22 cellular contexts compared by ENCODE assay signal in the genomic region with DNA sequence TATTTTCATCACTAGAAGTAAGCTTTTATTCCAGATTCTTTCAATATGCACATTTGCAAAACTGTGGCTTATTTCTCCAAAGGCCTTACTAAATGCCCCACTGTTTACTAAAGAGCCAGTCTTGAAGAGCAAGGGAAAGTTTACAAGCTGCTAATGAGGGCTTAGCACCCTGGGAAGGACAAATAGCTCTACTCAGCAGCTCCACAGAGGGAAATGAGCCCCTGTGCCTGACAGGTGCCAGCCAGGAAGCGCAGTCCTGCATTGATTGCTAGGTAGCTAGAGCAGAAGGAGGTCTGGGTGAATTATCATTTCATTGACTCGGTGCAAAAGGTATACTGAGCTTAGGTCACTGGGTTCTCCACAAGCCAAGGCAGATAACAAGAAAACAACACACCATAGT.
"Had no signal": no experiment of that assay in that cellular context is flagged by ENCODE, and none has a peak within 500 bp of the region (broad histone marks: within the 10 kb centered on the region; RNA-seq: fewer than 3 reads in every experiment).

No MANE protein-coding gene starts in this region.

- H3K4me3 Mint-ChIP-seq: activated CD8-positive, alpha-beta T cell treated with anti-CD3 and anti-CD28 coated beads, Interleukin-2, amount 10 ng/mL, durations not matched to agents 7 days and 5 days; T-helper 1 cell treated with Interleukin-12 subunit alpha and Interleukin-12 subunit beta and Interleukin-4 antibody, amounts not matched to agents 30 μg/mL and 1 μg/mL, for 36 hours had no signal

- H3K4me3 ChIP-seq: ascending aorta, body of pancreas, PC-9 had no signal

- H3K4me1 ChIP-seq: ascending aorta, body of pancreas had no signal

- H3K9ac ChIP-seq: KMS-11 had no signal

- H3K27me3 ChIP-seq: ascending aorta, body of pancreas had no signal

- H3K27ac Mint-ChIP-seq: activated CD8-positive, alpha-beta T cell treated with anti-CD3 and anti-CD28 coated beads, Interleukin-2, amount 10 ng/mL, durations not matched to agents 7 days and 5 days; T-helper 1 cell treated with Interleukin-12 subunit alpha and Interleukin-12 subunit beta and Interleukin-4 antibody, amounts not matched to agents 30 μg/mL and 1 μg/mL, for 36 hours had no signal

- DNase-seq: activated CD4-positive, alpha-beta T cell treated with anti-CD3 and anti-CD28 coated beads for 48 hours; activated CD4-positive, alpha-beta T cell treated with anti-CD3 and anti-CD28 coated beads, Interleukin-2, amount 50 U/mL, for 4 hours; activated CD4-positive, CD25-positive, alpha-beta regulatory T cell treated with anti-CD3 and anti-CD28 coated beads, Interleukin-2, amount 50 U/mL, for 72 hours; activated CD8-positive, alpha-beta memory T cell treated with anti-CD3 and anti-CD28 coated beads, Interleukin-2, amount 50 U/mL, for 48 hours; activated CD8-positive, alpha-beta T cell treated with anti-CD3 and anti-CD28 coated beads, Interleukin-2, amount 10 ng/mL, durations not matched to agents 7 days and 5 days; activated naive CD4-positive, alpha-beta T cell treated with anti-CD3 and anti-CD28 coated beads, Interleukin-2, amount 50 U/mL, for 16 hours; activated T-cell treated with anti-CD3 and anti-CD28 coated beads, Interleukin-2, amount 50 U/mL, for 1 hour; amniotic stem cell; body of pancreas; central memory CD4-positive, alpha-beta T cell; NCI-H1092; NCI-H1436; NCI-H187 treated with DMSO at 0.1 percent for 48 hours; NCI-H2107; NCI-H446 treated with DMSO at 0.1 percent for 48 hours; NCI-H526 treated with DMSO at 0.1 percent for 48 hours; NCI-H82; PC-9; SHP77 treated with DMSO at 0.1 percent for 48 hours had no signal

- H3K9me3 ChIP-seq: ascending aorta, body of pancreas had no signal

- H3K27ac ChIP-seq: ascending aorta, body of pancreas, KMS-11, PC-9 had no signal

- H3K36me3 ChIP-seq: ascending aorta had no signal
